ENCODE assay signal across 16 cellular contexts in the genomic region with DNA sequence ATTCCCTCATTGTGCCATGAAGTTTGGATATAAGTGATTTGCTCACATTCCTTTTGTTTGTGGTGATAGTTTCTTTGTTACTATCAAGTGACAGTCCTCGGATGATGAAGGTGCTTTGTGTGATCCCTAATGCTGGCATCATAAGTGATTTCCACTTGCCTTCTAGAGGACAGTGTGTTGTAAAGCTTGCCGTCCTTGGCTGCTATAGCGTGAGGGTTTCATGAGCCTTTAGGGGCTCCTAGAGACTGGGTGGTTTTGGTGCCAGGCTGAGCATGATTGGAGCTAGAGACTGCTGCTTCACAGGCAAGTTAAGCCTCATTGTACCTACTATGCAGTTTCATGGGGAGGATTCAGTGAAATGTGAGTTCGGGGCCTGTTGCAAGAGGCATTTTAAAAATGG. TPM values are rescaled to one million over a fixed set of nuclear protein-coding genes. Genes with fewer than 3 reads are reported as not detected.
DNase-seq lines count a peak whose midpoint lies in the region; ATAC-seq and TF ChIP-seq lines count a peak whose summit lies in the region.
"Had no signal": no experiment of that assay in that cellular context is flagged by ENCODE, and none has a peak within 500 bp of the region (broad histone marks: within the 10 kb centered on the region; RNA-seq: fewer than 3 reads in every experiment).

No MANE protein-coding gene starts in this region.

- WGBS in SK-N-SH (ENCODE audit: low lambda C conversion rate) = 97% methylated on average over 3 of the region's 4 CpGs

- H3K27me3 Mint-ChIP-seq in CD8-positive, alpha-beta T cell (ENCODE audit: low read depth) = no peaks in the 10 kb centered on the region
- no peaks in the 10 kb centered on the region for H3K27me3 Mint-ChIP-seq in activated naive CD8-positive, alpha-beta T cell treated with anti-CD3 and anti-CD28 coated beads for 36 hours
- H3K27me3 Mint-ChIP-seq in natural killer cell (ENCODE audit: low read depth in 2 of 2) (no peaks in the 10 kb centered on the region), Calu3 (ENCODE audit: unreplicated experiment) (no peaks in the 10 kb centered on the region)
- H3K27me3 Mint-ChIP-seq: IgD-negative memory B cell had no signal

- no peak overlapping the region for H3K4me2 ChIP-seq in SK-N-SH

- H3K36me3 Mint-ChIP-seq in CD8-positive, alpha-beta T cell = peaks cover 48% of the 10 kb centered on the region
- H3K36me3 Mint-ChIP-seq in activated naive CD8-positive, alpha-beta T cell treated with anti-CD3 and anti-CD28 coated beads for 36 hours = peaks cover 12% of the 10 kb centered on the region
- H3K36me3 Mint-ChIP-seq in natural killer cell = peaks cover 7% of the 10 kb centered on the region
- H3K36me3 Mint-ChIP-seq in Calu3 (ENCODE audit: insufficient read depth, unreplicated experiment) = peaks cover 3% of the 10 kb centered on the region

- peak overlapping the region; percentile 48 for H3K4me3 ChIP-seq in CD8-positive, alpha-beta T cell (ENCODE audit: low read depth, low read length)
- no peak overlapping the region for H3K4me3 ChIP-seq in SK-N-SH (ENCODE audit: low read depth in 2 of 2, low read length in 1 of 2)
- H3K4me3 ChIP-seq: gastroesophageal sphincter, sigmoid colon had no signal

- no peak for ATAC-seq in CD8-positive, alpha-beta T cell
- ATAC-seq in natural killer cell = no peak
- ATAC-seq in GM21786 (IDR thresholded peaks at IDR 0.05; ENCODE audit: unreplicated experiment) = no peak
- ATAC-seq: gastroesophageal sphincter had no signal

- BruUV-seq in Calu3 (replicated peaks; lab: Mats Ljungman, UMichigan) = no TSS peak

- peak overlapping the region; percentile 96 for H3K27ac Mint-ChIP-seq in CD8-positive, alpha-beta T cell
- peak overlapping the region; percentile 90 for H3K27ac Mint-ChIP-seq in activated naive CD8-positive, alpha-beta T cell treated with anti-CD3 and anti-CD28 coated beads for 36 hours
- peak overlapping the region; percentile 82 to 97 for H3K27ac Mint-ChIP-seq in natural killer cell
- no peak overlapping the region for H3K27ac Mint-ChIP-seq in Calu3 (ENCODE audit: unreplicated experiment)

- H3K9ac ChIP-seq in SK-N-SH = no peak overlapping the region

- intact Hi-C loops in CD8-positive, alpha-beta T cell (cut with DNase I, micrococcal nuclease) = loop anchor here (5.0 to 10.0 kb wide), 3 partner anchors 204 to 714 kb away; partner anchors contain the start of genes ACKR2 (in 1 of the 2), HIGD1A (in 1 of the 2) and SEC22C (in 1 of the 2)
- intact Hi-C loops in natural killer cell (cut with micrococcal nuclease) (no loop called here), Calu3 (cut with micrococcal nuclease; ENCODE audit: unreplicated experiment) (loop anchor here (10.0 kb wide), 1 partner anchor 206 kb away; no protein-coding TSS in a partner anchor)

- TF ChIP-seq CTCF in C4-2B (conservative IDR thresholded peaks at IDR 0.05) = no peak
- TF ChIP-seq CTCF in CD8-positive, alpha-beta T cell (IDR thresholded peaks at IDR 0.05) = no peak
- TF ChIP-seq CTCF in natural killer cell (IDR thresholded peaks at IDR 0.05) = no peak
- TF ChIP-seq CTCF in Calu3 (IDR thresholded peaks at IDR 0.05; ENCODE audit: unreplicated experiment) = no peak
- no peak for TF ChIP-seq CTCF in SK-N-SH (IDR thresholded peaks at IDR 0.05)

- H3K4me1 ChIP-seq in CD8-positive, alpha-beta T cell (ENCODE audit: insufficient read depth, low read length) = peaks cover 90% of the 10 kb centered on the region
- no peaks in the 10 kb centered on the region; a peak in 2 of 4 replicates for H3K4me1 ChIP-seq in SK-N-SH (ENCODE audit: control insufficient read depth in 1 of 2, insufficient read depth in 2 of 2, low read depth in 1 of 2, low read length in 1 of 2)
- H3K4me1 ChIP-seq: BE2C had no signal

- H3K4me1 Mint-ChIP-seq in CD8-positive, alpha-beta T cell (ENCODE audit: low read depth) = peaks cover 85% of the 10 kb centered on the region
- peaks cover 75% of the 10 kb centered on the region for H3K4me1 Mint-ChIP-seq in activated naive CD8-positive, alpha-beta T cell treated with anti-CD3 and anti-CD28 coated beads for 36 hours
- H3K4me1 Mint-ChIP-seq in natural killer cell (peaks cover 73 to 83% of the 10 kb centered on the region in 2 donors), Calu3 (ENCODE audit: low read depth, unreplicated experiment) (peaks cover 8% of the 10 kb centered on the region)

- peak overlapping the region; percentile 77 for H3K4me3 Mint-ChIP-seq in CD8-positive, alpha-beta T cell
- peak overlapping the region; percentile 74 for H3K4me3 Mint-ChIP-seq in activated naive CD8-positive, alpha-beta T cell treated with anti-CD3 and anti-CD28 coated beads for 36 hours
- H3K4me3 Mint-ChIP-seq in natural killer cell (peak overlapping the region; percentile 87), Calu3 (ENCODE audit: low read depth, unreplicated experiment) (no peak overlapping the region)

- H3K27me3 ChIP-seq in CD8-positive, alpha-beta T cell (ENCODE audit: insufficient read depth, low read length) = no peaks in the 10 kb centered on the region
- H3K27me3 ChIP-seq in SK-N-SH (ENCODE audit: insufficient read depth) = no peaks in the 10 kb centered on the region
- H3K27me3 ChIP-seq: BE2C, gastroesophageal sphincter, sigmoid colon had no signal

- H3K36me3 ChIP-seq in CD8-positive, alpha-beta T cell (ENCODE audit: insufficient read depth, low read length) = peaks cover 7% of the 10 kb centered on the region
- H3K36me3 ChIP-seq in SK-N-SH (replicated peaks in 1 of 2; ENCODE audit: control insufficient read depth in 1 of 2, insufficient read depth in 2 of 2, low read length in 1 of 2) = peaks cover 3 to 8% of the 10 kb centered on the region in 2 experiments
- H3K36me3 ChIP-seq: BE2C had no signal

- peaks cover 69% of the 10 kb centered on the region for H3K79me2 ChIP-seq in SK-N-SH (ENCODE audit: insufficient read depth)

- H3K27ac ChIP-seq in C4-2B = peak overlapping the region; percentile 21; the same call in 1 of the 2 replicates
- peak overlapping the region; percentile 57 for H3K27ac ChIP-seq in CD8-positive, alpha-beta T cell (ENCODE audit: low read depth, low read length)
- H3K27ac ChIP-seq in SK-N-SH (ENCODE audit: low read depth in 2 of 2, low read length in 1 of 2) = no peak overlapping the region
- H3K27ac ChIP-seq: sigmoid colon had no signal

- H4K20me1 ChIP-seq in SK-N-SH (ENCODE audit: insufficient read depth) = peaks cover 17% of the 10 kb centered on the region

- CTCF ChIA-PET in CD8-positive, alpha-beta T cell (lab: Charles Lee) = interaction anchor here (0.9 to 4.4 kb wide), 6 partner anchors 48 to 203 kb away, joined by 3 to 25 read pairs (median 16); no protein-coding TSS in a partner anchor
- CTCF ChIA-PET in Calu3 (lab: Charles Lee) (no interaction called here), SK-N-SH (lab: Yijun Ruan, JAX) (interaction anchor here (0.6 to 1.5 kb wide), 2 partner anchors 124 to 137 kb away, joined by 3 read pairs; no protein-coding TSS in a partner anchor)

- DNase-seq in CD8-positive, alpha-beta T cell = peak in 1 of 7 experiments; percentile 22
- no peak for DNase-seq in activated naive CD8-positive, alpha-beta T cell treated with anti-CD3 and anti-CD28 coated beads for 36 hours
- no peak for DNase-seq in natural killer cell
- DNase-seq in Calu3 = no peak
- DNase-seq in SK-N-SH = no peak
- DNase-seq: activated CD4-positive, alpha-beta T cell treated with anti-CD3 and anti-CD28 coated beads, Interleukin-2, amount 50 U/mL, for 48 hours; BE2C; HCEC 1CT; mesenchymal stem cell; NCI-H2107; sigmoid colon; stimulated activated CD4-positive, alpha-beta T cell treated with anti-CD3 and anti-CD28 coated beads, Interleukin-4, amount 100 ng/mL, for 1 hour had no signal

- no peaks in the 10 kb centered on the region for H3F3A ChIP-seq in SK-N-SH (replicated peaks; ENCODE audit: insufficient read depth)

- no peak overlapping the region for H2AFZ ChIP-seq in SK-N-SH (ENCODE audit: low read depth)

- no peak for TF ChIP-seq RAD21 in SK-N-SH (IDR thresholded peaks at IDR 0.05; ENCODE audit: low read length)

- H3K9me3 Mint-ChIP-seq in CD8-positive, alpha-beta T cell = no peaks in the 10 kb centered on the region
- H3K9me3 Mint-ChIP-seq in activated naive CD8-positive, alpha-beta T cell treated with anti-CD3 and anti-CD28 coated beads for 36 hours = no peaks in the 10 kb centered on the region
- H3K9me3 Mint-ChIP-seq in natural killer cell (no peaks in the 10 kb centered on the region), Calu3 (ENCODE audit: low read depth, unreplicated experiment) (no peaks in the 10 kb centered on the region)
- H3K9me3 Mint-ChIP-seq: IgD-negative memory B cell had no signal

- H3K9me2 ChIP-seq in SK-N-SH = no peaks in the 10 kb centered on the region

- no peak for TF ChIP-seq EP300 in SK-N-SH (IDR thresholded peaks at IDR 0.05; ENCODE audit: borderline replicate concordance in 1 of 2, low read depth in 1 of 2, low read length in 1 of 2)

- POLR2A ChIA-PET in CD8-positive, alpha-beta T cell (lab: Charles Lee) = interaction anchor here (0.7 to 8.6 kb wide), 5 partner anchors 8 to 222 kb away, joined by 3 to 86 read pairs (median 5); no protein-coding TSS in a partner anchor
- POLR2A ChIA-PET in SK-N-SH (lab: Yijun Ruan, JAX) = no interaction called here

- H3K9me3 ChIP-seq in CD8-positive, alpha-beta T cell (ENCODE audit: low read length) = no peaks in the 10 kb centered on the region
- no peaks in the 10 kb centered on the region for H3K9me3 ChIP-seq in SK-N-SH
- H3K9me3 ChIP-seq: BE2C, gastroesophageal sphincter, sigmoid colon had no signal

TF ChIP-seq in SK-N-SH, 30 proteins besides CTCF, POLR2A, EP300 and RAD21 (continues in another document):
- TF ChIP-seq POLR2AphosphoS5 (IDR thresholded peaks at IDR 0.05; ENCODE audit: low read depth, low read length) (no peak), ELF1 (IDR thresholded peaks at IDR 0.05) (no peak), IRF3 (IDR thresholded peaks at IDR 0.05; ENCODE audit: low read depth, low read length) (no peak), GATA2 (CRISPR knock-in tag; IDR thresholded peaks at IDR 0.05) (no peak), SIN3A (IDR thresholded peaks at IDR 0.05; ENCODE audit: borderline replicate concordance, low read depth, low read length) (no peak), MXI1 (IDR thresholded peaks at IDR 0.05; ENCODE audit: low read depth, low read length) (no peak)

RNA-seq across cellular contexts. Expression of gene SNRK, which starts 12.4 kb away (rescaled TPM):
- total RNA-seq in CD8-positive, alpha-beta T cell = 100 to 1,000 TPM; 280 to 281 TPM
- total RNA-seq in activated naive CD8-positive, alpha-beta T cell treated with anti-CD3 and anti-CD28 coated beads for 36 hours = 10 to 100 TPM; 26.8 to 29.3 TPM
- total RNA-seq in natural killer cell (100 to 1,000 TPM; 177 to 209 (median 186) TPM), Calu3 (2022) (21.0 and 21.8 TPM in 2 replicates)
- 3.6 and 4.6 TPM in 2 replicates for polyA plus RNA-seq in SK-N-SH (2012; rRNA removed)
- polyA plus RNA-seq in SK-N-SH (2012; cell fraction: cytosol; rRNA removed) = 4.4 and 4.6 TPM in 2 replicates
- 4.8 and 8.1 TPM in 2 replicates for polyA plus RNA-seq in SK-N-SH (2012; cell fraction: nucleus; rRNA removed)

Comparison
In these comparisons a context has a peak if more than half of its experiments do, and no peak if none do; other contexts are left out.
1. H3K27ac ChIP-seq: peak in C4-2B (single experiment) and CD8-positive, alpha-beta T cell (single experiment); none in SK-N-SH (0 of 2).